ENCODE assay signal across 1 cellular context in genomic region chr11:116581349-116581748, GRCh38.
TF ChIP-seq lines count a peak whose summit lies in the region.

No MANE protein-coding gene starts in this region.

TF ChIP-seq in GM23338, 12 proteins besides CTCF, POLR2A, EP300 and RAD21 (continued from another document):
- TF ChIP-seq, protein P1, sequence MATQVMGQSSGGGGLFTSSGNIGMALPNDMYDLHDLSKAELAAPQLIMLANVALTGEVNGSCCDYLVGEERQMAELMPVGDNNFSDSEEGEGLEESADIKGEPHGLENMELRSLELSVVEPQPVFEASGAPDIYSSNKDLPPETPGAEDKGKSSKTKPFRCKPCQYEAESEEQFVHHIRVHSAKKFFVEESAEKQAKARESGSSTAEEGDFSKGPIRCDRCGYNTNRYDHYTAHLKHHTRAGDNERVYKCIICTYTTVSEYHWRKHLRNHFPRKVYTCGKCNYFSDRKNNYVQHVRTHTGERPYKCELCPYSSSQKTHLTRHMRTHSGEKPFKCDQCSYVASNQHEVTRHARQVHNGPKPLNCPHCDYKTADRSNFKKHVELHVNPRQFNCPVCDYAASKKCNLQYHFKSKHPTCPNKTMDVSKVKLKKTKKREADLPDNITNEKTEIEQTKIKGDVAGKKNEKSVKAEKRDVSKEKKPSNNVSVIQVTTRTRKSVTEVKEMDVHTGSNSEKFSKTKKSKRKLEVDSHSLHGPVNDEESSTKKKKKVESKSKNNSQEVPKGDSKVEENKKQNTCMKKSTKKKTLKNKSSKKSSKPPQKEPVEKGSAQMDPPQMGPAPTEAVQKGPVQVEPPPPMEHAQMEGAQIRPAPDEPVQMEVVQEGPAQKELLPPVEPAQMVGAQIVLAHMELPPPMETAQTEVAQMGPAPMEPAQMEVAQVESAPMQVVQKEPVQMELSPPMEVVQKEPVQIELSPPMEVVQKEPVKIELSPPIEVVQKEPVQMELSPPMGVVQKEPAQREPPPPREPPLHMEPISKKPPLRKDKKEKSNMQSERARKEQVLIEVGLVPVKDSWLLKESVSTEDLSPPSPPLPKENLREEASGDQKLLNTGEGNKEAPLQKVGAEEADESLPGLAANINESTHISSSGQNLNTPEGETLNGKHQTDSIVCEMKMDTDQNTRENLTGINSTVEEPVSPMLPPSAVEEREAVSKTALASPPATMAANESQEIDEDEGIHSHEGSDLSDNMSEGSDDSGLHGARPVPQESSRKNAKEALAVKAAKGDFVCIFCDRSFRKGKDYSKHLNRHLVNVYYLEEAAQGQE (IDR thresholded peaks at IDR 0.05; ENCODE audit: unreplicated experiment), result no peak
- TF ChIP-seq, protein P2, sequence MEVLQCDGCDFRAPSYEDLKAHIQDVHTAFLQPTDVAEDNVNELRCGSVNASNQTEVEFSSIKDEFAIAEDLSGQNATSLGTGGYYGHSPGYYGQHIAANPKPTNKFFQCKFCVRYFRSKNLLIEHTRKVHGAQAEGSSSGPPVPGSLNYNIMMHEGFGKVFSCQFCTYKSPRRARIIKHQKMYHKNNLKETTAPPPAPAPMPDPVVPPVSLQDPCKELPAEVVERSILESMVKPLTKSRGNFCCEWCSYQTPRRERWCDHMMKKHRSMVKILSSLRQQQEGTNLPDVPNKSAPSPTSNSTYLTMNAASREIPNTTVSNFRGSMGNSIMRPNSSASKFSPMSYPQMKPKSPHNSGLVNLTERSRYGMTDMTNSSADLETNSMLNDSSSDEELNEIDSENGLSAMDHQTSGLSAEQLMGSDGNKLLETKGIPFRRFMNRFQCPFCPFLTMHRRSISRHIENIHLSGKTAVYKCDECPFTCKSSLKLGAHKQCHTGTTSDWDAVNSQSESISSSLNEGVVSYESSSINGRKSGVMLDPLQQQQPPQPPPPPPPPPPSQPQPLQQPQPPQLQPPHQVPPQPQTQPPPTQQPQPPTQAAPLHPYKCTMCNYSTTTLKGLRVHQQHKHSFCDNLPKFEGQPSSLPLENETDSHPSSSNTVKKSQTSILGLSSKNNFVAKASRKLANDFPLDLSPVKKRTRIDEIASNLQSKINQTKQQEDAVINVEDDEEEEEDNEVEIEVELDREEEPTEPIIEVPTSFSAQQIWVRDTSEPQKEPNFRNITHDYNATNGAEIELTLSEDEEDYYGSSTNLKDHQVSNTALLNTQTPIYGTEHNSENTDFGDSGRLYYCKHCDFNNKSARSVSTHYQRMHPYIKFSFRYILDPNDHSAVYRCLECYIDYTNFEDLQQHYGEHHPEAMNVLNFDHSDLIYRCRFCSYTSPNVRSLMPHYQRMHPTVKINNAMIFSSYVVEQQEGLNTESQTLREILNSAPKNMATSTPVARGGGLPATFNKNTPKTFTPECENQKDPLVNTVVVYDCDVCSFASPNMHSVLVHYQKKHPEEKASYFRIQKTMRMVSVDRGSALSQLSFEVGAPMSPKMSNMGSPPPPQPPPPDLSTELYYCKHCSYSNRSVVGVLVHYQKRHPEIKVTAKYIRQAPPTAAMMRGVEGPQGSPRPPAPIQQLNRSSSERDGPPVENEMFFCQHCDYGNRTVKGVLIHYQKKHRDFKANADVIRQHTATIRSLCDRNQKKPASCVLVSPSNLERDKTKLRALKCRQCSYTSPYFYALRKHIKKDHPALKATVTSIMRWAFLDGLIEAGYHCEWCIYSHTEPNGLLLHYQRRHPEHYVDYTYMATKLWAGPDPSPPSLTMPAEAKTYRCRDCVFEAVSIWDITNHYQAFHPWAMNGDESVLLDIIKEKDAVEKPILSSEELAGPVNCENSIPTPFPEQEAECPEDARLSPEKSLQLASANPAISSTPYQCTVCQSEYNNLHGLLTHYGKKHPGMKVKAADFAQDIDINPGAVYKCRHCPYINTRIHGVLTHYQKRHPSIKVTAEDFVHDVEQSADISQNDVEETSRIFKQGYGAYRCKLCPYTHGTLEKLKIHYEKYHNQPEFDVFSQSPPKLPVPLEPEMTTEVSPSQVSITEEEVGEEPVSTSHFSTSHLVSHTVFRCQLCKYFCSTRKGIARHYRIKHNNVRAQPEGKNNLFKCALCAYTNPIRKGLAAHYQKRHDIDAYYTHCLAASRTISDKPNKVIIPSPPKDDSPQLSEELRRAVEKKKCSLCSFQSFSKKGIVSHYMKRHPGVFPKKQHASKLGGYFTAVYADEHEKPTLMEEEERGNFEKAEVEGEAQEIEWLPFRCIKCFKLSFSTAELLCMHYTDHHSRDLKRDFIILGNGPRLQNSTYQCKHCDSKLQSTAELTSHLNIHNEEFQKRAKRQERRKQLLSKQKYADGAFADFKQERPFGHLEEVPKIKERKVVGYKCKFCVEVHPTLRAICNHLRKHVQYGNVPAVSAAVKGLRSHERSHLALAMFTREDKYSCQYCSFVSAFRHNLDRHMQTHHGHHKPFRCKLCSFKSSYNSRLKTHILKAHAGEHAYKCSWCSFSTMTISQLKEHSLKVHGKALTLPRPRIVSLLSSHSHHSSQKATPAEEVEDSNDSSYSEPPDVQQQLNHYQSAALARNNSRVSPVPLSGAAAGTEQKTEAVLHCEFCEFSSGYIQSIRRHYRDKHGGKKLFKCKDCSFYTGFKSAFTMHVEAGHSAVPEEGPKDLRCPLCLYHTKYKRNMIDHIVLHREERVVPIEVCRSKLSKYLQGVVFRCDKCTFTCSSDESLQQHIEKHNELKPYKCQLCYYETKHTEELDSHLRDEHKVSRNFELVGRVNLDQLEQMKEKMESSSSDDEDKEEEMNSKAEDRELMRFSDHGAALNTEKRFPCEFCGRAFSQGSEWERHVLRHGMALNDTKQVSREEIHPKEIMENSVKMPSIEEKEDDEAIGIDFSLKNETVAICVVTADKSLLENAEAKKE (CRISPR knock-in tag; IDR thresholded peaks at IDR 0.05), result no peak
- TF ChIP-seq ZNF114 (CRISPR knock-in tag; IDR thresholded peaks at IDR 0.05) (no peak), NANOG (IDR thresholded peaks at IDR 0.05; ENCODE audit: borderline replicate concordance) (no peak), EZH2 (IDR thresholded peaks at IDR 0.05; ENCODE audit: low read depth, unreplicated experiment) (no peak), CREB1 (CRISPR knock-in tag; IDR thresholded peaks at IDR 0.05; ENCODE audit: low read depth) (no peak), EZH2phosphoT487 (IDR thresholded peaks at IDR 0.05; ENCODE audit: unreplicated experiment) (no peak)
TF ChIP-seq in GM23338: peak in this region for 0.
